In genomic region chr9:97277953-97278352, GRCh38 we compare ENCODE assay signal across 1 cellular context.
TF ChIP-seq lines count a peak whose summit lies in the region.

No MANE protein-coding gene starts in this region.

TF ChIP-seq in GM23338, 12 proteins besides CTCF, POLR2A, EP300 and RAD21 (continued from another document):
- TF ChIP-seq ZNF462 (CRISPR knock-in tag; IDR thresholded peaks at IDR 0.05) (no peak), NANOG (IDR thresholded peaks at IDR 0.05; ENCODE audit: borderline replicate concordance) (no peak), ETS1 (IDR thresholded peaks at IDR 0.05) (no peak), REST (IDR thresholded peaks at IDR 0.05; ENCODE audit: unreplicated experiment) (no peak), EZH2 (IDR thresholded peaks at IDR 0.05; ENCODE audit: low read depth, unreplicated experiment) (no peak), STAT1 (IDR thresholded peaks at IDR 0.05; ENCODE audit: unreplicated experiment) (no peak), ZNF331 (CRISPR knock-in tag; IDR thresholded peaks at IDR 0.05; ENCODE audit: low read depth) (no peak), JUNB (IDR thresholded peaks at IDR 0.05; ENCODE audit: unreplicated experiment) (no peak), ZNF114 (CRISPR knock-in tag; IDR thresholded peaks at IDR 0.05) (no peak), POLR2AphosphoS5 (IDR thresholded peaks at IDR 0.05; ENCODE audit: low read depth) (no peak), EZH2phosphoT487 (IDR thresholded peaks at IDR 0.05; ENCODE audit: unreplicated experiment) (no peak)
